1 cellular context compared by ENCODE assay signal in genomic region chr9:110255417-110256141, GRCh38.
TF ChIP-seq lines count a peak whose summit lies in the region.

No MANE protein-coding gene starts in this region.

TF ChIP-seq in liver, 16 proteins besides CTCF, POLR2A, EP300 and RAD21 (continued from another document):
- TF ChIP-seq REST (IDR thresholded peaks at IDR 0.05) (peak; percentile 6), GABPA (IDR thresholded peaks at IDR 0.05 in 1 of 2, conservative IDR thresholded peaks at IDR 0.05 in 1 of 2) (peak in 1 of 2 donors; percentile 68), HNF4A (conservative IDR thresholded peaks at IDR 0.05) (no peak), TAF1 (conservative IDR thresholded peaks at IDR 0.05) (no peak), EGR1 (IDR thresholded peaks at IDR 0.05; ENCODE audit: low read depth in 2 of 2) (no peak)
TF ChIP-seq in liver: peak in this region for 2.
